In genomic region chr3:170355738-170356595, GRCh38 we compare ENCODE assay signal across 8 cellular contexts. TPM values are rescaled to one million over a fixed set of nuclear protein-coding genes. Genes with fewer than 3 reads are reported as not detected.
DNase-seq lines count a peak whose midpoint lies in the region; ATAC-seq and TF ChIP-seq lines count a peak whose summit lies in the region.

No MANE protein-coding gene starts in this region.

- DNase-seq in ELF-1 (ENCODE audit: low read depth, low spot score) (peak; percentile 8), RWPE1 (ENCODE audit: low spot score) (no peak), dermis blood vessel endothelial cell (peak; percentile 72), medulla oblongata (ENCODE audit: extremely low spot score) (peak; percentile 85), NCI-H2107 (lab: John Stamatoyannopoulos, UW) (no peak)

- H3K9ac ChIP-seq in HUES48 (ENCODE audit: low read depth, low read length) = peak overlapping the region; percentile 68

- WGBS in thymus = 15% methylated on average over 22 of the region's 22 CpGs

- H3K4me1 ChIP-seq in HUES48 (ENCODE audit: control insufficient read depth, insufficient read depth, low read length) = peaks cover 36% of the 10 kb centered on the region
- H3K4me1 ChIP-seq in thymus (ENCODE audit: control insufficient read depth, insufficient read depth, low read length) = peaks cover 3% of the 10 kb centered on the region

- CTCF ChIA-PET in RWPE1 (lab: Yijun Ruan, JAX) = interaction anchor here (0.5 to 1.0 kb wide), 3 partner anchors 11 to 178 kb away, joined by 3 read pairs; no protein-coding TSS in a partner anchor

- H3K27me3 ChIP-seq in HUES48 (ENCODE audit: control insufficient read depth, insufficient read depth, low read length) (no peaks in the 10 kb centered on the region), thymus (ENCODE audit: control insufficient read depth, insufficient read depth) (no peaks in the 10 kb centered on the region)

- H3K36me3 ChIP-seq in HUES48 (ENCODE audit: control insufficient read depth, insufficient read depth, low read length) = peaks cover 16% of the 10 kb centered on the region
- no peaks in the 10 kb centered on the region for H3K36me3 ChIP-seq in thymus (ENCODE audit: control insufficient read depth, insufficient read depth)

- POLR2A ChIA-PET in RWPE1 (lab: Yijun Ruan, JAX; ENCODE audit: low non-redundant PET) = interaction anchor here (1.2 kb wide), 1 partner anchor 41 kb away, joined by 3 read pairs; no protein-coding TSS in a partner anchor

- H3K27ac ChIP-seq in HUES48 (ENCODE audit: low read depth, low read length) (peak overlapping the region; percentile 95), RWPE1 (peak overlapping the region; percentile 99), thymus (ENCODE audit: low read depth) (peak overlapping the region; percentile 93)

- no peak for TF ChIP-seq CTCF in RWPE1 (conservative IDR thresholded peaks at IDR 0.05; ENCODE audit: low read depth)

- H3K9me3 ChIP-seq in HUES48 (ENCODE audit: control insufficient read depth, insufficient read depth, low read length) = no peaks in the 10 kb centered on the region
- no peaks in the 10 kb centered on the region for H3K9me3 ChIP-seq in thymus (ENCODE audit: control insufficient read depth)

- H3K4me3 ChIP-seq in HUES48 (ENCODE audit: low read depth, low read length) = peak overlapping the region; percentile 71
- peak overlapping the region; percentile 84 for H3K4me3 ChIP-seq in thymus (ENCODE audit: low read length)

- peak; percentile 30 for ATAC-seq in GM21447 (IDR thresholded peaks at IDR 0.05; ENCODE audit: unreplicated experiment)

RNA-seq across cellular contexts. Expression of gene SKIL, which starts 1.5 kb away (rescaled TPM):
- 79.1 and 84.1 TPM in 2 replicates for total RNA-seq in dermis blood vessel endothelial cell
- 23.0 TPM for polyA plus RNA-seq in thymus

Comparison
In these comparisons a context has a peak if more than half of its experiments do, and no peak if none do; other contexts are left out.
1. DNase-seq: peak in ELF-1 (single experiment), dermis blood vessel endothelial cell (single experiment) and medulla oblongata (single experiment); none in RWPE1 (single experiment) and NCI-H2107 (single experiment).
2. Peak in every context shown above with its lines, with median percentiles within 50 percentile points of each other: H3K27ac ChIP-seq.